ENCODE assay signal across 13 cellular contexts in genomic region chr6:166599158-166599557, GRCh38. TPM values are rescaled to one million over a fixed set of nuclear protein-coding genes. Genes with fewer than 3 reads are reported as not detected.
DNase-seq lines count a peak whose midpoint lies in the region; ATAC-seq, FAIRE-seq and TF ChIP-seq lines count a peak whose summit lies in the region.
"Had no signal": no experiment of that assay in that cellular context is flagged by ENCODE, and none has a peak within 500 bp of the region (broad histone marks: within the 10 kb centered on the region; RNA-seq: fewer than 3 reads in every experiment).

No MANE protein-coding gene starts in this region.

- no peak overlapping the region for H3K4ac ChIP-seq in mesendoderm (ENCODE audit: low read depth, low read length)

- ATAC-seq in GM21786 (IDR thresholded peaks at IDR 0.05; ENCODE audit: unreplicated experiment) = no peak
- ATAC-seq: activated T-cell treated with anti-CD3 and anti-CD28 coated beads, Interleukin-2, amount 50 U/mL, for 72 hours; stimulated activated naive CD8-positive, alpha-beta T cell treated with anti-CD3 and anti-CD28 coated beads, Interleukin-15, amount 100 ng/mL, for 72 hours had no signal

- H3K56ac ChIP-seq in mesendoderm (ENCODE audit: low read length) = no peak overlapping the region

- no peaks in the 10 kb centered on the region for H3K27me3 Mint-ChIP-seq in MCF 10A (ENCODE audit: insufficient read depth, unreplicated experiment)
- H3K27me3 Mint-ChIP-seq: stimulated activated naive CD8-positive, alpha-beta T cell treated with anti-CD3 and anti-CD28 coated beads, Interleukin-15, amount 100 ng/mL, for 72 hours had no signal

- WGBS in mammary epithelial cell (ENCODE audit: low coverage, missing lambda C conversion rate) = 100% methylated on average over 3 of the region's 3 CpGs
- WGBS in ovary, 3 donors = 81 to 91% (median 87%) methylated on average over 3 of the region's 3 CpGs
- no CpG with 5 or more reads among the region's 3 CpGs for WGBS in mesendoderm (ENCODE audit: extremely low coverage, insufficient coverage, low lambda C conversion rate)

- no peak overlapping the region for H3K18ac ChIP-seq in mesendoderm (ENCODE audit: low read length)

- H2BK15ac ChIP-seq in mesendoderm (replicated peaks; ENCODE audit: low read depth) = no peak overlapping the region

- POLR2A ChIA-PET in MCF 10A (lab: Yijun Ruan, JAX) (interaction anchor here (0.6 to 5.1 kb wide), 6 partner anchors 8 to 42 kb away, joined by 4 to 60 read pairs (median 6); partner anchors contain the start of gene RPS6KA2), endothelial cell of umbilical vein (lab: Charles Lee) (interaction anchor here (0.9 to 2.0 kb wide), 3 partner anchors 10 to 93 kb away, joined by 3 to 17 read pairs (median 10); partner anchors contain the start of gene RPS6KA2)

- peaks cover 60% of the 10 kb centered on the region for H3K4me1 Mint-ChIP-seq in MCF 10A (ENCODE audit: insufficient read depth, unreplicated experiment)
- H3K4me1 Mint-ChIP-seq: stimulated activated naive CD8-positive, alpha-beta T cell treated with anti-CD3 and anti-CD28 coated beads, Interleukin-15, amount 100 ng/mL, for 72 hours had no signal

- intact Hi-C loops in MCF 10A (cut with micrococcal nuclease) (no loop called here), mammary epithelial cell (cut with micrococcal nuclease) (no loop called here), endothelial cell of umbilical vein (cut with micrococcal nuclease) (loop anchor here (2.0 kb wide), 1 partner anchor 84 kb away; no protein-coding TSS in a partner anchor), ovary (cut with DNase I) (no loop called here), uterus (cut with DNase I; ENCODE audit: low total_unique reads) (no loop called here)

- FAIRE-seq in endothelial cell of umbilical vein (lab: Jason Lieb, UNC) = peak; percentile 55
- FAIRE-seq: A204.1 had no signal

- H3K36me3 Mint-ChIP-seq in MCF 10A (ENCODE audit: insufficient read depth, unreplicated experiment) = peaks cover 72% of the 10 kb centered on the region

- H3K23ac ChIP-seq in mesendoderm (ENCODE audit: low read length) = no peak overlapping the region

- DNase-seq in MCF 10A (ENCODE audit: unreplicated experiment) (no peak), mammary epithelial cell (no peak), endothelial cell of umbilical vein (ENCODE audit: low read depth, low spot score) (peak; percentile 68), ovary (no peak), uterus (no peak), mesendoderm (no peak), NCI-H2196 treated with DMSO at 0.1 percent for 48 hours (lab: John Stamatoyannopoulos, UW; ENCODE audit: unreplicated experiment) (no peak)
- DNase-seq: activated CD4-positive, alpha-beta T cell treated with anti-CD3 and anti-CD28 coated beads for 48 hours; activated T-cell treated with anti-CD3 and anti-CD28 coated beads, Interleukin-2, amount 50 U/mL, for 72 hours; stimulated activated naive CD8-positive, alpha-beta T cell treated with anti-CD3 and anti-CD28 coated beads, Interleukin-15, amount 100 ng/mL, for 72 hours had no signal

- no peak overlapping the region for H2BK120ac ChIP-seq in mesendoderm (ENCODE audit: low read depth, low read length)

- no TSS peak for BruUV-seq in MCF 10A (replicated peaks; lab: Mats Ljungman, UMichigan)
- no TSS peak for BruUV-seq in mammary epithelial cell (replicated peaks; lab: Mats Ljungman, UMichigan)
- BruUV-seq in endothelial cell of umbilical vein (replicated peaks; lab: Mats Ljungman, UMichigan) = no TSS peak

- H3K4me3 ChIP-seq in mammary epithelial cell (replicated peaks in 1 of 3; ENCODE audit: insufficient read depth in 1 of 3, low read depth in 2 of 3, low read length in 3 of 3) = no peak overlapping the region
- H3K4me3 ChIP-seq in endothelial cell of umbilical vein (replicated peaks in 1 of 3; ENCODE audit: insufficient read depth in 1 of 3, low read depth in 1 of 3, low read length in 3 of 3) = peak overlapping the region in 1 of 3 experiments; percentile 12
- no peak overlapping the region for H3K4me3 ChIP-seq in ovary
- no peak overlapping the region for H3K4me3 ChIP-seq in uterus
- H3K4me3 ChIP-seq in mesendoderm (ENCODE audit: low read length) = no peak overlapping the region

- no peak for TF ChIP-seq CTCF in MCF 10A (IDR thresholded peaks at IDR 0.05; ENCODE audit: unreplicated experiment)
- TF ChIP-seq CTCF in mammary epithelial cell (conservative IDR thresholded peaks at IDR 0.05 in 1 of 2, IDR thresholded peaks at IDR 0.05 in 1 of 2; ENCODE audit: extremely low read depth in 1 of 2, insufficient read depth in 1 of 2, low read depth in 1 of 2, low read length in 2 of 2) = no peak
- TF ChIP-seq CTCF in endothelial cell of umbilical vein (IDR thresholded peaks at IDR 0.05; ENCODE audit: extremely low read depth in 1 of 2, insufficient read depth in 1 of 2, low read depth in 1 of 2, low read length in 2 of 2) = no peak
- no peak for TF ChIP-seq CTCF in ovary (IDR thresholded peaks at IDR 0.05)
- TF ChIP-seq CTCF in uterus (IDR thresholded peaks at IDR 0.05) = no peak

- H2AFZ ChIP-seq in mammary epithelial cell (ENCODE audit: low read depth, low read length) = no peak overlapping the region
- H2AFZ ChIP-seq in endothelial cell of umbilical vein (ENCODE audit: low read depth, low read length) = no peak overlapping the region

- no peaks in the 10 kb centered on the region for H4K20me1 ChIP-seq in mammary epithelial cell (ENCODE audit: insufficient read depth, low read length)
- H4K20me1 ChIP-seq in endothelial cell of umbilical vein (replicated peaks; ENCODE audit: control insufficient read depth, extremely low read depth, insufficient read depth, low read length) = no peaks in the 10 kb centered on the region

- no peaks in the 10 kb centered on the region for H3K9me3 Mint-ChIP-seq in MCF 10A (ENCODE audit: unreplicated experiment)
- H3K9me3 Mint-ChIP-seq: activated T-cell treated with anti-CD3 and anti-CD28 coated beads, Interleukin-2, amount 50 U/mL, for 72 hours; stimulated activated naive CD8-positive, alpha-beta T cell treated with anti-CD3 and anti-CD28 coated beads, Interleukin-15, amount 100 ng/mL, for 72 hours had no signal

- peak overlapping the region; percentile 43 for H3K4me3 Mint-ChIP-seq in MCF 10A (ENCODE audit: unreplicated experiment)
- H3K4me3 Mint-ChIP-seq: activated T-cell treated with anti-CD3 and anti-CD28 coated beads, Interleukin-2, amount 50 U/mL, for 72 hours; memory B cell; stimulated activated naive CD8-positive, alpha-beta T cell treated with anti-CD3 and anti-CD28 coated beads, Interleukin-15, amount 100 ng/mL, for 72 hours had no signal

- no peak overlapping the region for H2AK5ac ChIP-seq in mesendoderm (ENCODE audit: low read length)

- H3K79me2 ChIP-seq in mammary epithelial cell (ENCODE audit: insufficient read depth, low read length) (peaks cover 22% of the 10 kb centered on the region), endothelial cell of umbilical vein (ENCODE audit: control insufficient read depth, insufficient read depth, low read length) (peaks cover 20% of the 10 kb centered on the region), mesendoderm (ENCODE audit: control insufficient read depth, insufficient read depth, low read length) (no peaks in the 10 kb centered on the region)

- CTCF ChIA-PET in MCF 10A (lab: Yijun Ruan, JAX) = interaction anchor here (0.6 to 1.6 kb wide), 4 partner anchors 21 to 446 kb away, joined by 3 to 9 read pairs (median 4); no protein-coding TSS in a partner anchor
- CTCF ChIA-PET in mammary epithelial cell (lab: Charles Lee; ENCODE audit: low non-redundant PET) = no interaction called here
- CTCF ChIA-PET in endothelial cell of umbilical vein (lab: Charles Lee) = interaction anchor here (0.7 to 2.4 kb wide), 7 partner anchors 10 to 42 kb away, joined by 3 to 9 read pairs (median 4); no protein-coding TSS in a partner anchor

- H3K9ac ChIP-seq in mammary epithelial cell (ENCODE audit: insufficient read depth, low read length) = no peak overlapping the region
- H3K9ac ChIP-seq in endothelial cell of umbilical vein (replicated peaks; ENCODE audit: extremely low read depth, insufficient read depth, low read length) = peak overlapping the region; percentile 81
- no peak overlapping the region for H3K9ac ChIP-seq in mesendoderm (ENCODE audit: low read length)

- no peak for TF ChIP-seq EP300 in ovary (IDR thresholded peaks at IDR 0.05)

- in situ Hi-C loops in mammary epithelial cell (cut with MboI; ENCODE audit: low sequenced_read_pairs in 2 of 2) = no loop called here

- H4K5ac ChIP-seq in mesendoderm (ENCODE audit: low read length) = no peak overlapping the region

- no peak overlapping the region for H3K27ac ChIP-seq in mammary epithelial cell (ENCODE audit: insufficient read depth, low read depth, low read length)
- H3K27ac ChIP-seq in endothelial cell of umbilical vein (ENCODE audit: insufficient read depth, low read depth, low read length) = peak overlapping the region; percentile 98
- H3K27ac ChIP-seq in ovary = peak overlapping the region; percentile 63 to 74
- peak overlapping the region; percentile 75 to 87 for H3K27ac ChIP-seq in uterus
- H3K27ac ChIP-seq in mesendoderm (ENCODE audit: low read depth, low read length) = no peak overlapping the region

- H2BK5ac ChIP-seq in mesendoderm (ENCODE audit: low read length) = no peak overlapping the region

- peaks cover 2% of the 10 kb centered on the region for H3K79me1 ChIP-seq in mesendoderm (ENCODE audit: low read length)

- peaks cover 4% of the 10 kb centered on the region for H3K9me3 ChIP-seq in mammary epithelial cell (replicated peaks; ENCODE audit: insufficient read depth, low read length)
- no peaks in the 10 kb centered on the region for H3K9me3 ChIP-seq in endothelial cell of umbilical vein (replicated peaks; ENCODE audit: control insufficient read depth, insufficient read depth, low read length)
- no peaks in the 10 kb centered on the region for H3K9me3 ChIP-seq in ovary
- H3K9me3 ChIP-seq in uterus = no peaks in the 10 kb centered on the region

- dilution Hi-C loops in mammary epithelial cell (cut with HindIII; ENCODE audit: low sequenced_read_pairs) = no loop called here
- dilution Hi-C loops in endothelial cell of umbilical vein (cut with MboI; ENCODE audit: extremely low pct_ligation_motif_present, low sequenced_read_pairs) = no loop called here

- TF ChIP-seq POLR2A in endothelial cell of umbilical vein (IDR thresholded peaks at IDR 0.05; ENCODE audit: low read depth, low read length) (no peak), ovary (IDR thresholded peaks at IDR 0.05) (no peak), uterus (IDR thresholded peaks at IDR 0.05) (no peak)

- H3K9me1 ChIP-seq in endothelial cell of umbilical vein (replicated peaks; ENCODE audit: control insufficient read depth, extremely low read depth, insufficient read depth, low read length) = no peaks in the 10 kb centered on the region

- H3K4me1 ChIP-seq in mammary epithelial cell (ENCODE audit: insufficient read depth, low read length) = no peaks in the 10 kb centered on the region
- peaks cover 42% of the 10 kb centered on the region for H3K4me1 ChIP-seq in endothelial cell of umbilical vein (ENCODE audit: control insufficient read depth, extremely low read depth, insufficient read depth, low read length)
- H3K4me1 ChIP-seq in ovary (ENCODE audit: insufficient read depth) = no peaks in the 10 kb centered on the region
- peaks cover 0 to 6% of the 10 kb centered on the region in 2 donors for H3K4me1 ChIP-seq in uterus
- no peaks in the 10 kb centered on the region for H3K4me1 ChIP-seq in mesendoderm (ENCODE audit: control insufficient read depth, low read depth, low read length)

- H3K36me3 ChIP-seq in mammary epithelial cell (ENCODE audit: insufficient read depth, low read length) (no peaks in the 10 kb centered on the region), endothelial cell of umbilical vein (ENCODE audit: control insufficient read depth in 2 of 2, extremely low read depth in 1 of 2, insufficient read depth in 2 of 2, low read length in 2 of 2) (peaks cover 0 to 2% of the 10 kb centered on the region in 2 experiments), ovary (no peaks in the 10 kb centered on the region), uterus (no peaks in the 10 kb centered on the region), mesendoderm (ENCODE audit: control insufficient read depth, insufficient read depth, low read length) (no peaks in the 10 kb centered on the region)

- H4K8ac ChIP-seq in mesendoderm (ENCODE audit: low read depth, low read length) = no peak overlapping the region

- peak overlapping the region; percentile 93 for H3K27ac Mint-ChIP-seq in MCF 10A (ENCODE audit: low read depth, unreplicated experiment)
- H3K27ac Mint-ChIP-seq: activated T-cell treated with anti-CD3 and anti-CD28 coated beads, Interleukin-2, amount 50 U/mL, for 72 hours; memory B cell had no signal

- H3K27me3 ChIP-seq in mammary epithelial cell (ENCODE audit: insufficient read depth, low read length) (no peaks in the 10 kb centered on the region), endothelial cell of umbilical vein (ENCODE audit: control insufficient read depth in 2 of 2, insufficient read depth in 2 of 2, low read length in 2 of 2) (no peaks in the 10 kb centered on the region), ovary (no peaks in the 10 kb centered on the region), uterus (no peaks in the 10 kb centered on the region), mesendoderm (ENCODE audit: insufficient read depth, low read length, poor library complexity) (no peaks in the 10 kb centered on the region)

- H3K4me2 ChIP-seq in mammary epithelial cell (ENCODE audit: insufficient read depth, low read depth, low read length) (no peak overlapping the region), endothelial cell of umbilical vein (ENCODE audit: insufficient read depth, low read length) (peak overlapping the region; percentile 69), mesendoderm (ENCODE audit: low read length) (no peak overlapping the region)

RNA-seq across cellular contexts. Expression of gene RAMACL, which starts 12.7 kb away (rescaled TPM):
- total RNA-seq in MCF 10A (2022) (5.3 and 5.8 TPM in 2 replicates), mammary epithelial cell (1 to 10 TPM in 1 of 2 donors, under 1 TPM in 1; 0.83 to 3.7 TPM), endothelial cell of umbilical vein (4.0 and 5.3 TPM in 2 replicates), ovary (1 to 10 TPM in 6 of 7 donors, under 1 TPM in 1; 0.91 to 6.4 (median 1.8) TPM), uterus (1 to 10 TPM in 3 of 4 donors, not detected in 1; 1.5 to 8.1 (median 1.8) TPM)
- polyA plus RNA-seq in mammary epithelial cell (0.15 TPM), endothelial cell of umbilical vein (0.17 and 0.25 TPM in 2 replicates), ovary (under 1 TPM; 0.16 to 0.20 TPM)
- polyA minus RNA-seq in mammary epithelial cell (not detected), endothelial cell of umbilical vein (9.8 and 10.3 TPM in 2 replicates)
- polyA plus RNA-seq in endothelial cell of umbilical vein (2011; cell fraction: cytosol; rRNA removed) = 0.14 and 0.17 TPM in 2 replicates
- 3.7 and 4.7 TPM in 2 replicates for polyA plus RNA-seq in endothelial cell of umbilical vein (2011; cell fraction: nucleus; rRNA removed)
- 0.40 and 0.90 TPM in 2 replicates for polyA plus RNA-seq in endothelial cell of umbilical vein (2012)
- polyA minus RNA-seq in endothelial cell of umbilical vein (2011; cell fraction: cytosol; rRNA and poly(A)+ RNA removed) = 1.8 TPM
- polyA minus RNA-seq in endothelial cell of umbilical vein (2011; cell fraction: nucleus; rRNA and poly(A)+ RNA removed) = 22.9 and 26.7 TPM in 2 replicates
- polyA plus RNA-seq in mesendoderm (2013, experiment 1 of 2) = 0.32 TPM
- 0.28 TPM for polyA plus RNA-seq in mesendoderm (2013, experiment 2 of 2)

RNA-seq across cellular contexts. Expression of gene RPS6KA2, which starts 27.9 kb away (rescaled TPM):
- total RNA-seq in MCF 10A (2022) = 126 and 157 TPM in 2 replicates
- total RNA-seq in mammary epithelial cell = 10 to 100 TPM; 47.8 to 48.8 TPM
- polyA plus RNA-seq in mammary epithelial cell = 28.0 TPM
- polyA minus RNA-seq in mammary epithelial cell = 115 TPM
- 72.6 and 75.8 TPM in 2 replicates for total RNA-seq in endothelial cell of umbilical vein
- polyA plus RNA-seq in endothelial cell of umbilical vein = 50.8 and 54.5 TPM in 2 replicates
- 55.6 and 63.8 TPM in 2 replicates for polyA plus RNA-seq in endothelial cell of umbilical vein (2011; cell fraction: cytosol; rRNA removed)
- 54.4 and 62.9 TPM in 2 replicates for polyA plus RNA-seq in endothelial cell of umbilical vein (2011; cell fraction: nucleus; rRNA removed)
- polyA plus RNA-seq in endothelial cell of umbilical vein (2012) = 45.5 and 51.6 TPM in 2 replicates
- 156 and 158 TPM in 2 replicates for polyA minus RNA-seq in endothelial cell of umbilical vein
- polyA minus RNA-seq in endothelial cell of umbilical vein (2011; cell fraction: cytosol; rRNA and poly(A)+ RNA removed) = not detected
- 79.6 and 96.9 TPM in 2 replicates for polyA minus RNA-seq in endothelial cell of umbilical vein (2011; cell fraction: nucleus; rRNA and poly(A)+ RNA removed)
- total RNA-seq in ovary = 10 to 100 TPM; 25.2 to 75.5 (median 49.9) TPM
- polyA plus RNA-seq in ovary = 10 to 100 TPM; 24.4 to 48.1 TPM
- 10 to 100 TPM; 34.0 to 78.4 (median 55.8) TPM for total RNA-seq in uterus
- 7.5 TPM for polyA plus RNA-seq in mesendoderm (2013, experiment 1 of 2)
- polyA plus RNA-seq in mesendoderm (2013, experiment 2 of 2) = 6.9 TPM

Comparison
In these comparisons a context has a peak if more than half of its experiments do, and no peak if none do; other contexts are left out.
1. H3K27ac ChIP-seq: peak in endothelial cell of umbilical vein (single experiment), ovary (2 of 2) and uterus (2 of 2); none in mammary epithelial cell (single experiment) and mesendoderm (single experiment).